1 cellular context compared by ENCODE assay signal in genomic region chr19:14138576-14139265, GRCh38.
TF ChIP-seq lines count a peak whose summit lies in the region.

No MANE protein-coding gene starts in this region.

TF ChIP-seq in endothelial cell of umbilical vein, 7 proteins besides CTCF, POLR2A, EP300 and RAD21 (continued from another document):
- TF ChIP-seq MAX (IDR thresholded peaks at IDR 0.05; ENCODE audit: insufficient read depth, insufficient read length) (no peak), FOS (IDR thresholded peaks at IDR 0.05; ENCODE audit: borderline replicate concordance, insufficient read depth, low read length) (no peak), EZH2 (IDR thresholded peaks at IDR 0.05; ENCODE audit: borderline replicate concordance, low read depth, low read length, severe bottlenecking) (no peak), JUN (IDR thresholded peaks at IDR 0.05; ENCODE audit: borderline replicate concordance, insufficient read depth, insufficient read length, low read depth) (no peak)
TF ChIP-seq in endothelial cell of umbilical vein: peak in this region for 0.
